In genomic region chr2:235500110-235500760, GRCh38 we compare ENCODE assay signal across 13 cellular contexts. TPM values are rescaled to one million over a fixed set of nuclear protein-coding genes. Genes with fewer than 3 reads are reported as not detected.
A peak's percentile ranks its signal among the peaks of the same experiment; 100 is the strongest.
DNase-seq lines count a peak whose midpoint lies in the region; ATAC-seq and TF ChIP-seq lines count a peak whose summit lies in the region.
"Had no signal": no experiment of that assay in that cellular context is flagged by ENCODE, and none has a peak within 500 bp of the region (broad histone marks: within the 10 kb centered on the region; RNA-seq: fewer than 3 reads in every experiment).

No MANE protein-coding gene starts in this region.

- ATAC-seq in Panc1 (no peak), HG03280 (IDR thresholded peaks at IDR 0.05; ENCODE audit: unreplicated experiment) (no peak)

- no peaks in the 10 kb centered on the region for H3K9me3 Mint-ChIP-seq in HFFc6
- H3K9me3 Mint-ChIP-seq in glutamatergic neuron (ENCODE audit: unreplicated experiment): peaks cover 12% of the 10 kb centered on the region

- intact Hi-C loops in Panc1 (cut with micrococcal nuclease; ENCODE audit: unreplicated experiment): loop anchor here (10.0 kb wide), 1 partner anchor 95 kb away; no protein-coding TSS in a partner anchor
- intact Hi-C loops in posterior vena cava (cut with DNase I): no loop called here
- intact Hi-C loops in colonic mucosa (cut with DNase I): no loop called here

- H3K27ac Mint-ChIP-seq in HFFc6 (peak overlapping the region; percentile 60; the same call in 1 of the 2 replicates), glutamatergic neuron (ENCODE audit: unreplicated experiment) (peak overlapping the region; percentile 19)

- POLR2A ChIA-PET in Panc1 (lab: Charles Lee): no interaction called here

- H3K4me3 Mint-ChIP-seq in HFFc6 (no peak overlapping the region), glutamatergic neuron (ENCODE audit: unreplicated experiment) (peak overlapping the region; percentile 19)

- H3K9me3 ChIP-seq in Panc1 (ENCODE audit: control insufficient read depth, insufficient read depth, low read depth, low read length): no peaks in the 10 kb centered on the region
- no peaks in the 10 kb centered on the region for H3K9me3 ChIP-seq in colonic mucosa
- H3K9me3 ChIP-seq: HAP-1 had no signal

- H3K27me3 Mint-ChIP-seq in HFFc6 (ENCODE audit: insufficient read depth): no peaks in the 10 kb centered on the region; the same call in 1 of the 2 replicates
- H3K27me3 Mint-ChIP-seq in glutamatergic neuron (ENCODE audit: unreplicated experiment): peaks cover 8% of the 10 kb centered on the region

- TF ChIP-seq CTCF in HFFc6 (IDR thresholded peaks at IDR 0.05) (no peak), Panc1 (IDR thresholded peaks at IDR 0.05) (no peak), glutamatergic neuron (IDR thresholded peaks at IDR 0.05; ENCODE audit: partially characterized antibody, unreplicated experiment) (no peak), colonic mucosa (IDR thresholded peaks at IDR 0.05) (no peak)

- no TSS peak for BruUV-seq in Panc1 (replicated peaks; lab: Mats Ljungman, UMichigan)

- in situ Hi-C loops in Panc1 (cut with HindIII; ENCODE audit: low pct_unique_long_range_greater_than_20kb, low sequenced_read_pairs): no loop called here

- H3K4me1 Mint-ChIP-seq in HFFc6 (ENCODE audit: low read depth) (peaks cover 54% of the 10 kb centered on the region), glutamatergic neuron (ENCODE audit: low read depth, unreplicated experiment) (peaks cover 76% of the 10 kb centered on the region)

- no peak overlapping the region for H3K4me3 ChIP-seq in Panc1 (ENCODE audit: low read depth in 2 of 2, low read length in 2 of 2)
- no peak overlapping the region for H3K4me3 ChIP-seq in colonic mucosa
- H3K4me3 ChIP-seq: HAP-1 had no signal

- DNase-seq in HFFc6 (no peak), Panc1 (ENCODE audit: low read depth, low spot score) (no peak), glutamatergic neuron (no peak), posterior vena cava (ENCODE audit: low spot score) (peak; percentile 9), colonic mucosa (no peak)
- DNase-seq in activated naive CD4-positive, alpha-beta T cell treated with Interleukin-2 at 50 U/mL for 16 hours: no peak
- DNase-seq: NCI-H1048, NCI-H187, NCI-H2171, NCI-H446 treated with DMSO at 0.1 percent for 48 hours, NCI-H774 had no signal

- no peak overlapping the region for H3K9ac ChIP-seq in colonic mucosa (ENCODE audit: low read depth in 2 of 2, low read length in 2 of 2)

- H3K27ac ChIP-seq in Panc1 (ENCODE audit: low read length): peak overlapping the region; percentile 78; the same call in 1 of the 2 replicates
- no peak overlapping the region for H3K27ac ChIP-seq in colonic mucosa

- H3K36me3 ChIP-seq in Panc1 (ENCODE audit: control insufficient read depth, insufficient read depth, low read length) (no peaks in the 10 kb centered on the region), colonic mucosa (no peaks in the 10 kb centered on the region)
- H3K36me3 ChIP-seq: HAP-1 had no signal

- H3K27me3 ChIP-seq in Panc1 (ENCODE audit: control insufficient read depth, insufficient read depth, low read length) (no peaks in the 10 kb centered on the region), colonic mucosa (no peaks in the 10 kb centered on the region)

- CTCF ChIA-PET in Panc1 (lab: Charles Lee): no interaction called here

- H3K36me3 Mint-ChIP-seq in HFFc6 (ENCODE audit: low read depth): no peaks in the 10 kb centered on the region
- H3K36me3 Mint-ChIP-seq in glutamatergic neuron (ENCODE audit: unreplicated experiment): no peaks in the 10 kb centered on the region

- peaks cover 70% of the 10 kb centered on the region for H3K4me1 ChIP-seq in Panc1 (ENCODE audit: control insufficient read depth, insufficient read depth, low read length)
- H3K4me1 ChIP-seq in colonic mucosa: peaks cover 4% of the 10 kb centered on the region

RNA-seq across cellular contexts. Expression of gene AGAP1, which starts 6.4 kb away (rescaled TPM):
- 10 to 100 TPM; 14.1 to 16.0 (median 15.1) TPM for total RNA-seq in HFFc6 (2021; fragmentation: NEBNext Ultra II Directional; extraction: Animal tissue kit (Norgen Biotek cat#: 25700))
- total RNA-seq in Panc1 (2021; ENCODE audit: unreplicated experiment): 38.9 TPM
- 31.6 TPM for polyA plus RNA-seq in Panc1 (2012; ENCODE audit: insufficient read length)
- total RNA-seq in glutamatergic neuron (ENCODE audit: unreplicated experiment): 153 TPM
- 10 to 100 TPM; 28.9 to 33.3 TPM for total RNA-seq in posterior vena cava
- 10 to 100 TPM; 62.1 to 62.9 TPM for total RNA-seq in colonic mucosa
